23 cellular contexts compared by ENCODE assay signal in genomic region chr15:88752956-88753355, GRCh38. TPM values are rescaled to one million over a fixed set of nuclear protein-coding genes. Genes with fewer than 3 reads are reported as not detected.
DNase-seq lines count a peak whose midpoint lies in the region; FAIRE-seq and TF ChIP-seq lines count a peak whose summit lies in the region.
"Had no signal": no experiment of that assay in that cellular context is flagged by ENCODE, and none has a peak within 500 bp of the region (broad histone marks: within the 10 kb centered on the region; RNA-seq: fewer than 3 reads in every experiment).

No MANE protein-coding gene starts in this region.

- FAIRE-seq in RCC 7860 (lab: Jason Lieb, UNC): no peak
- FAIRE-seq: G401.6 had no signal

- H3K9me3 Mint-ChIP-seq in chondrocyte (ENCODE audit: low read depth): peaks cover 7% of the 10 kb centered on the region
- H3K9me3 Mint-ChIP-seq: CD8-positive, alpha-beta memory T cell had no signal

- peak; percentile 35 for DNase-seq in NCI-H1694 (lab: John Stamatoyannopoulos, UW)
- DNase-seq in NCI-H524 treated with DMSO at 0.1 percent for 48 hours (lab: John Stamatoyannopoulos, UW): peak; percentile 12
- DNase-seq in chondrocyte (ENCODE audit: low spot score): no peak
- DNase-seq in RCC 7860 (ENCODE audit: low spot score): no peak
- no peak for DNase-seq in DMS53 treated with DMSO at 0.1 percent for 48 hours (lab: John Stamatoyannopoulos, UW; ENCODE audit: unreplicated experiment)
- DNase-seq in effector CD4-positive, alpha-beta T cell: no peak
- no peak for DNase-seq in RKO (ENCODE audit: low spot score)
- DNase-seq: Calu3; CD8-positive, alpha-beta memory T cell; DMS53; GM23248; H7; KBM-7; MM.1S; NCI-H2081; NCI-H345; NCI-H510A treated with DMSO at 0.1 percent for 48 hours; NCI-H774; SHP77 treated with DMSO at 0.1 percent for 48 hours had no signal

- TF ChIP-seq CTCF in chondrocyte (IDR thresholded peaks at IDR 0.05): no peak

- peaks cover 14% of the 10 kb centered on the region for H3K4me1 Mint-ChIP-seq in chondrocyte (ENCODE audit: low read depth)
- H3K4me1 Mint-ChIP-seq: CD14-positive monocyte; CD8-positive, alpha-beta memory T cell had no signal

- H3K27me3 Mint-ChIP-seq in chondrocyte (ENCODE audit: low read depth): peaks cover 4% of the 10 kb centered on the region

- no peak overlapping the region for H3K4me3 Mint-ChIP-seq in chondrocyte (ENCODE audit: unreplicated experiment)
- H3K4me3 Mint-ChIP-seq: CD14-positive monocyte; CD8-positive, alpha-beta memory T cell had no signal

- H3K27ac Mint-ChIP-seq in chondrocyte (ENCODE audit: unreplicated experiment): peak overlapping the region; percentile 15
- H3K27ac Mint-ChIP-seq: CD14-positive monocyte; CD8-positive, alpha-beta memory T cell had no signal

- peaks cover 5% of the 10 kb centered on the region for H3K36me3 Mint-ChIP-seq in chondrocyte (ENCODE audit: low read depth)
- H3K36me3 Mint-ChIP-seq: CD14-positive monocyte; CD8-positive, alpha-beta memory T cell had no signal

RNA-seq across cellular contexts. Expression of gene ACAN, which starts 50.3 kb away (rescaled TPM):
- total RNA-seq in chondrocyte: 21.5 to 176 TPM (median 171 TPM) in 3 replicates
- total RNA-seq: A673; Calu3; CD8-positive, alpha-beta memory T cell; GM23248; T-helper 1 cell treated with Interleukin-12 subunit alpha and Interleukin-12 subunit beta and Interleukin-4 antibody, amounts not matched to agents 30 ng/mL and 1 ng/mL, for 36 hours had no signal

Comparison
In these comparisons a context has a peak if more than half of its experiments do, and no peak if none do; other contexts are left out.
1. DNase-seq: peak in NCI-H1694 (single experiment) and NCI-H524 treated with DMSO at 0.1 percent for 48 hours (single experiment); none in chondrocyte (single experiment), RCC 7860 (single experiment), DMS53 treated with DMSO at 0.1 percent for 48 hours (single experiment), effector CD4-positive, alpha-beta T cell (single experiment) and RKO (single experiment).